12 cellular contexts compared by ENCODE assay signal in the genomic region with DNA sequence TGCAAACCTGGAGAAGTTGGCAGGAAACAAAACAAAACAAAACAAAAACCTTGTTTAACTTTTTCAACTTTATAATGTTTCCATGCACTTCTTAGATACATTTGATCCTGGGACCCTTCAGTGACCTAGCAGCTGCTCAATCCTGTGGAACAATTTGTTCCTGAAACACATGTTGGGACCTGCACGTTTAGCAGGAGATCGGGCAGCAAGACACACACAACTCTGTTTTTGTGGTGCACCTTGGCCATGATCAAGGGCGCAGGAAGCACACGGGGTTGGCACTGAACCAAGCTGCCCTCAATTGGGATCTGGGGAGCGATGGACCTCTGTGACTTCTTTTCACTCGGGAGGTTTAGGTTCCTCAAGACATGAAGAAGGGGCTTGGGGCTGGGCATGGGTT.
"Had no signal": no experiment of that assay in that cellular context is flagged by ENCODE, and none has a peak within 500 bp of the region (broad histone marks: within the 10 kb centered on the region; RNA-seq: fewer than 3 reads in every experiment).

No MANE protein-coding gene starts in this region.

- H3K27me3 ChIP-seq: pancreas, right atrium auricular region had no signal

- H3K4me1 Mint-ChIP-seq: activated naive CD4-positive, alpha-beta T cell treated with anti-CD3 and anti-CD28 coated beads, Interleukin-2, amount 50 U/mL, for 24 hours; central memory CD8-positive, alpha-beta T cell; memory B cell had no signal

- H3K4me3 Mint-ChIP-seq: activated naive CD4-positive, alpha-beta T cell treated with anti-CD3 and anti-CD28 coated beads, Interleukin-2, amount 50 U/mL, for 24 hours; central memory CD8-positive, alpha-beta T cell; memory B cell; stimulated activated effector memory CD8-positive, alpha-beta T cell treated with anti-CD3 and anti-CD28 coated beads, Interleukin-12 subunit alpha, Interleukin-12 subunit beta, amount 100 ng/mL, for 72 hours; type B pancreatic cell had no signal

- FAIRE-seq: pancreas had no signal

- H3K27me3 Mint-ChIP-seq: activated naive CD4-positive, alpha-beta T cell treated with anti-CD3 and anti-CD28 coated beads, Interleukin-2, amount 50 U/mL, for 24 hours; type B pancreatic cell had no signal

- H3K36me3 Mint-ChIP-seq: activated naive CD4-positive, alpha-beta T cell treated with anti-CD3 and anti-CD28 coated beads, Interleukin-2, amount 50 U/mL, for 24 hours; memory B cell; stimulated activated effector memory CD8-positive, alpha-beta T cell treated with anti-CD3 and anti-CD28 coated beads, Interleukin-12 subunit alpha, Interleukin-12 subunit beta, amount 100 ng/mL, for 72 hours had no signal

- H3K4me1 ChIP-seq: pancreas had no signal

- H3K9me3 ChIP-seq: pancreas, right atrium auricular region had no signal

- H3K9me3 Mint-ChIP-seq: activated naive CD4-positive, alpha-beta T cell treated with anti-CD3 and anti-CD28 coated beads, Interleukin-2, amount 50 U/mL, for 24 hours; central memory CD8-positive, alpha-beta T cell; memory B cell; stimulated activated effector memory CD8-positive, alpha-beta T cell treated with anti-CD3 and anti-CD28 coated beads, Interleukin-12 subunit alpha, Interleukin-12 subunit beta, amount 100 ng/mL, for 72 hours; type B pancreatic cell had no signal

- H3K27ac ChIP-seq: pancreas had no signal

- H3K27ac Mint-ChIP-seq: activated naive CD4-positive, alpha-beta T cell treated with anti-CD3 and anti-CD28 coated beads, Interleukin-2, amount 50 U/mL, for 24 hours; memory B cell; stimulated activated effector memory CD8-positive, alpha-beta T cell treated with anti-CD3 and anti-CD28 coated beads, Interleukin-12 subunit alpha, Interleukin-12 subunit beta, amount 100 ng/mL, for 72 hours; type B pancreatic cell had no signal

- H3K4me3 ChIP-seq: pancreas, right atrium auricular region had no signal

- DNase-seq: activated effector memory CD4-positive, alpha-beta T cell treated with Interleukin-2 at 50 U/mL for 16 hours; activated T-cell treated with anti-CD3 and anti-CD28 coated beads, Interleukin-2, amount 50 U/mL, for 1 hour; cortex of kidney; effector CD8-positive, alpha-beta T cell; pancreas; T-helper 2 cell had no signal

- H3K36me3 ChIP-seq: pancreas, right atrium auricular region had no signal

- ATAC-seq: stimulated activated effector memory CD8-positive, alpha-beta T cell treated with anti-CD3 and anti-CD28 coated beads, Interleukin-12 subunit alpha, Interleukin-12 subunit beta, amount 100 ng/mL, for 72 hours had no signal
